In the genomic region with DNA sequence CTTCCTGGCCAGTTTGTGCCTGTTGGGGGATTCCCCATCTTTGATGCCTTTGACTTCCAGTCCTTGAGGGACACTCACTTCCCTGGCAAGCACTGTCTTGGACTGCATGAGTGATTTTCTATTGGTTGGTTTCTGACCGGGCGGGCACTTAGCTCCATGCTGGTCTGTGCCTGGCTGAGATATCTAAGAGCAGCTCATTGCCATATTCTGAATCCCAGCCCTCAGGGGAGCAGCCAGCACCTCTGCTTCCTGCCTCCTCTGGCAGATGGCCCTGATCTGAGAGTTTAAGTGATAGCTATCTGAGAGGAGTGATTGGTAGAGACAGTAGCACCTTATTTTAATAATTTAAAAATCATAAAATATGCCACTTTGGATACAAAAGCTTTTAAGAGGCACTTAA, we compare ENCODE assay signal across 23 cellular contexts. TPM values are rescaled to one million over a fixed set of nuclear protein-coding genes. Genes with fewer than 3 reads are reported as not detected.
DNase-seq lines count a peak whose midpoint lies in the region; ATAC-seq and TF ChIP-seq lines count a peak whose summit lies in the region.
"Had no signal": no experiment of that assay in that cellular context is flagged by ENCODE, and none has a peak within 500 bp of the region (broad histone marks: within the 10 kb centered on the region; RNA-seq: fewer than 3 reads in every experiment).

No MANE protein-coding gene starts in this region.

- H3K4me2 ChIP-seq in BLaER1 treated with 17β-estradiol and CSF1 and Interleukin-3, amounts not matched to agents 10 nM and 100 nM: peak overlapping the region in 6 of 11 experiments; percentile 3 to 47 (median 31); a peak in 7 of 22 replicates
- H3K4me2 ChIP-seq in OCI-LY7 (ENCODE audit: low read length): no peak overlapping the region

- H3K79me2 ChIP-seq in OCI-LY7 (ENCODE audit: insufficient read depth, low read depth, low read length): no peaks in the 10 kb centered on the region
- H3K79me2 ChIP-seq: parathyroid adenoma had no signal

- H3K27me3 ChIP-seq in BLaER1 treated with 17β-estradiol and CSF1 and Interleukin-3, amounts not matched to agents 10 nM and 100 nM: no peaks in the 10 kb centered on the region
- no peaks in the 10 kb centered on the region for H3K27me3 ChIP-seq in adrenal gland
- H3K27me3 ChIP-seq: esophagus muscularis mucosa, heart left ventricle had no signal

- ATAC-seq in HG02571 (IDR thresholded peaks at IDR 0.05; ENCODE audit: unreplicated experiment) (no peak), GM18909 (IDR thresholded peaks at IDR 0.05; ENCODE audit: poor library complexity, unreplicated experiment) (no peak)
- ATAC-seq: activated T-helper 17 cell treated with anti-CD3 and anti-CD28 coated beads, Interleukin-2, amount 50 U/mL, for 72 hours; naive thymus-derived CD8-positive, alpha-beta T cell had no signal

- no peaks in the 10 kb centered on the region for H3K9me2 ChIP-seq in OCI-LY7 (ENCODE audit: insufficient read depth, low read length)

- CTCF ChIA-PET in OCI-LY7 (lab: Charles Lee; ENCODE audit: unreplicated experiment): no interaction called here

- intact Hi-C loops in adrenal gland (cut with DNase I) (no loop called here), OCI-LY7 (cut with micrococcal nuclease; ENCODE audit: unreplicated experiment) (no loop called here)

- peaks cover 0 to 15% (median 0%) of the 10 kb centered on the region in 11 experiments; a peak in 5 of 22 replicates for H4K20me1 ChIP-seq in BLaER1 treated with 17β-estradiol and CSF1 and Interleukin-3, amounts not matched to agents 10 nM and 100 nM
- H4K20me1 ChIP-seq in OCI-LY7 (ENCODE audit: insufficient read depth, low read length): no peaks in the 10 kb centered on the region

- POLR2A ChIA-PET in OCI-LY7 (lab: Charles Lee): no interaction called here

- H3K9ac ChIP-seq in BLaER1 treated with 17β-estradiol and CSF1 and Interleukin-3, amounts not matched to agents 10 nM and 100 nM: no peak overlapping the region
- H3K9ac ChIP-seq: parathyroid adenoma had no signal

- TF ChIP-seq CTCF in adrenal gland (IDR thresholded peaks at IDR 0.05): no peak
- TF ChIP-seq CTCF in OCI-LY7 (conservative IDR thresholded peaks at IDR 0.05; ENCODE audit: low read length): no peak

- DNase-seq in EL (peak; percentile 39), NCI-H2171 (lab: John Stamatoyannopoulos, UW) (peak; percentile 78), adrenal gland (peak in 4 of 7 donors; percentile 34 to 56 (median 40)), LoVo (ENCODE audit: low spot score) (no peak), OCI-LY7 (ENCODE audit: low spot score) (no peak)
- DNase-seq: activated CD4-positive, CD25-positive, alpha-beta regulatory T cell treated with anti-CD3 and anti-CD28 coated beads, Interleukin-2, amount 50 U/mL, for 72 hours; Calu3; HCEC 1CT; heart left ventricle; KBM-7; naive thymus-derived CD8-positive, alpha-beta T cell; NCI-H187; SHP77 treated with DMSO at 0.1 percent for 48 hours; stimulated activated CD4-positive, alpha-beta T cell treated with anti-CD3 and anti-CD28 coated beads, Interleukin-4, amount 100 ng/mL, for 4 hours; stimulated activated CD8-positive, alpha-beta memory T cell treated with anti-CD3 and anti-CD28 coated beads, Interleukin-4, amount 100 ng/mL, for 48 hours; substantia nigra had no signal

- H3K27ac ChIP-seq in BLaER1 treated with 17β-estradiol and CSF1 and Interleukin-3, amounts not matched to agents 10 nM and 100 nM: no peak overlapping the region
- no peak overlapping the region for H3K27ac ChIP-seq in adrenal gland
- H3K27ac ChIP-seq in OCI-LY7 (ENCODE audit: low read depth, low read length, poor library complexity, severe bottlenecking): no peak overlapping the region
- H3K27ac ChIP-seq: esophagus muscularis mucosa, heart left ventricle, parathyroid adenoma, skin epidermis had no signal

- no peak overlapping the region for H2AFZ ChIP-seq in OCI-LY7 (ENCODE audit: low read length)
- H2AFZ ChIP-seq: parathyroid adenoma had no signal

- WGBS in adrenal gland, 4 donors: 29 to 55% (median 37%) methylated on average over 2 of the region's 2 CpGs

- no peak for TF ChIP-seq POLR2A in adrenal gland (IDR thresholded peaks at IDR 0.05)

- BruUV-seq in OCI-LY7 (replicated peaks; lab: Mats Ljungman, UMichigan): no TSS peak

- peaks cover 4 to 25% (median 9%) of the 10 kb centered on the region in 10 experiments; a peak in 17 of 20 replicates for H3K4me1 ChIP-seq in BLaER1 treated with 17β-estradiol and CSF1 and Interleukin-3, amounts not matched to agents 10 nM and 100 nM
- H3K4me1 ChIP-seq in adrenal gland (replicated peaks in 1 of 2) (no peaks in the 10 kb centered on the region), OCI-LY7 (ENCODE audit: insufficient read depth, low read length, poor library complexity, severe bottlenecking) (no peaks in the 10 kb centered on the region)
- H3K4me1 ChIP-seq: parathyroid adenoma had no signal

- H3K4me3 ChIP-seq in BLaER1 treated with 17β-estradiol and CSF1 and Interleukin-3, amounts not matched to agents 10 nM and 100 nM: no peak overlapping the region
- no peak overlapping the region for H3K4me3 ChIP-seq in adrenal gland
- no peak overlapping the region for H3K4me3 ChIP-seq in OCI-LY7 (ENCODE audit: low read depth, low read length, poor library complexity, severe bottlenecking)
- H3K4me3 ChIP-seq: esophagus muscularis mucosa, heart left ventricle, skin epidermis had no signal

- peaks cover 8 to 29% (median 16%) of the 10 kb centered on the region in 11 experiments; a peak in 19 of 22 replicates for H3K9me3 ChIP-seq in BLaER1 treated with 17β-estradiol and CSF1 and Interleukin-3, amounts not matched to agents 10 nM and 100 nM (replicated peaks in 1 of 11)
- H3K9me3 ChIP-seq in adrenal gland (replicated peaks in 1 of 3) (no peaks in the 10 kb centered on the region), OCI-LY7 (ENCODE audit: low read length) (no peaks in the 10 kb centered on the region)
- H3K9me3 ChIP-seq: esophagus muscularis mucosa, heart left ventricle had no signal

- H3K36me3 ChIP-seq in BLaER1 treated with 17β-estradiol and CSF1 and Interleukin-3, amounts not matched to agents 10 nM and 100 nM: peaks cover 0 to 56% (median 16%) of the 10 kb centered on the region in 11 experiments; a peak in 14 of 22 replicates
- no peaks in the 10 kb centered on the region for H3K36me3 ChIP-seq in adrenal gland (replicated peaks in 1 of 2)
- no peaks in the 10 kb centered on the region for H3K36me3 ChIP-seq in OCI-LY7 (ENCODE audit: insufficient read depth, low read length)
- H3K36me3 ChIP-seq: esophagus muscularis mucosa had no signal

RNA-seq across cellular contexts. Expression of gene DISC1, which starts 52.5 kb away (rescaled TPM):
- total RNA-seq in adrenal gland (10 to 100 TPM in 4 of 8 donors, 1 to 10 TPM in 4; 7.1 to 21.0 (median 12.4) TPM), OCI-LY7 (2022) (0.91 and 1.4 TPM in 2 replicates)
- polyA plus RNA-seq in adrenal gland: 1 to 10 TPM; 1.0 to 3.1 (median 1.7) TPM
- total RNA-seq in OCI-LY7 (2014; rRNA removed; shearing (Covaris generic)): not detected in 2 replicates

Comparison
In these comparisons a context has a peak if more than half of its experiments do, and no peak if none do; other contexts are left out.
1. DNase-seq: peak in EL (single experiment), NCI-H2171 (single experiment) and adrenal gland (4 of 7); none in LoVo (single experiment) and OCI-LY7 (single experiment).